In the genomic region with DNA sequence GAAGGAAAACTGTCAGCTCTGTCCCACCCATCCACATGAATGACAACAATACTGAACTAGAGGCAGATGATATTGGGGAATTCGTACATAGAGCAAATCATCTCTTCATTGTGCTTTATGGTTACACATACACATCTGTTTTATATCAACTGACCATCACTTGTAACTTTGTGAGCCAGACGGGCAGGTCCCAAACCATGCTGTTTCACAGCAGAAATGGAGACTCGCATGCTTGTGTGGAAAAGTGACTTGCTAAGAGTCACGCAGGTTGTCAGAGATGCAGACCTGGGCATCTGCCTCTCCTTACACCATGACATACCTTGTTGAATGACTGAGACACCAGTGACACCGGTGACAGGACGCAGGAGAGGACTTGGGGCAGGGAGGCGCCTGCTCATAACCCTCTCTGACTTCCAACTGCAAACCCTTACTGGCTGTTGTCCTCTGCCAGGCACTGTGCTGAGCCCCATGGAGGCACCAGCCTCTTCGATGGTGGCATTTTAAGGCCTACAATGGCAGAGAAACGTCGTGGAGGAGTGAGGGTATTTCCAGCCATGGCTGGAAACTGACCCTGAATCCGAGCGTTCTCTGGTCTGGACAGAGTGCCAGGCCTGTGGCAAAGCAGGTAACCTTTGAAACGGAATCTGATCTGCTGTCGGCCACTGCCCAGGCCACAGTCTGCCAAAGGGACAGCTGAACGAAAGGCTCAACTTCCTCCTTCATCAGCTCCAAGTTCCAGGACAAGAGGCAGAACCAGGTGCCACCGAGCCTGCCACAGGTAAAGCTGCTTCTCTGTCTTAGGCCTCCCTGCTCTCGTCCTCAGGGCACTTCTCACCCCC, we compare ENCODE assay signal across 17 cellular contexts. TPM values are rescaled to one million over a fixed set of nuclear protein-coding genes. Genes with fewer than 3 reads are reported as not detected.
DNase-seq lines count a peak whose midpoint lies in the region; ATAC-seq, FAIRE-seq and TF ChIP-seq lines count a peak whose summit lies in the region.
"Had no signal": no experiment of that assay in that cellular context is flagged by ENCODE, and none has a peak within 500 bp of the region (broad histone marks: within the 10 kb centered on the region; RNA-seq: fewer than 3 reads in every experiment).

No MANE protein-coding gene starts in this region.

- TF ChIP-seq EP300 in HepG2 (IDR thresholded peaks at IDR 0.05; ENCODE audit: low read depth in 2 of 2, low read length in 2 of 2) (no peak), HepG2 (CRISPR knock-in tag; IDR thresholded peaks at IDR 0.05; ENCODE audit: borderline replicate concordance) (no peak)

- CTCF ChIA-PET in MCF 10A (lab: Yijun Ruan, JAX) = interaction anchor here (0.6 to 1.1 kb wide), 3 partner anchors 13 to 144 kb away, joined by 3 to 4 read pairs (median 4); no protein-coding TSS in a partner anchor
- CTCF ChIA-PET in HepG2 (lab: Yijun Ruan, JAX; ENCODE audit: low intra/inter-chr PET ratio, low total read pairs) = no interaction called here
- CTCF ChIA-PET in A673 (lab: Charles Lee) = no interaction called here

- no peak for FAIRE-seq in HepG2 (lab: Jason Lieb, UNC)
- FAIRE-seq in small intestine (lab: Jason Lieb, UNC) = no peak
- FAIRE-seq: astrocyte, kidney had no signal

- no peak for TF ChIP-seq RAD21 in HepG2 (CRISPR knock-in tag; IDR thresholded peaks at IDR 0.05)

- peaks cover 9% of the 10 kb centered on the region for H3K4me1 ChIP-seq in GM23248 (ENCODE audit: insufficient read depth)
- H3K4me1 ChIP-seq in HepG2 (ENCODE audit: insufficient read depth, low read length) = peaks cover 100% of the 10 kb centered on the region
- peaks cover 7 to 23% of the 10 kb centered on the region in 2 donors for H3K4me1 ChIP-seq in small intestine (ENCODE audit: control insufficient read depth in 2 of 2, insufficient read depth in 1 of 2, low read depth in 1 of 2, low read length in 1 of 2)
- H3K4me1 ChIP-seq in A673 (ENCODE audit: insufficient read depth, low read length, poor library complexity, severe bottlenecking) = peaks cover 15% of the 10 kb centered on the region
- peaks cover 8% of the 10 kb centered on the region for H3K4me1 ChIP-seq in HAP-1
- H3K4me1 ChIP-seq: prostate gland had no signal

- peaks cover 38% of the 10 kb centered on the region for H3K4me1 Mint-ChIP-seq in MCF 10A (ENCODE audit: insufficient read depth, unreplicated experiment)
- H3K4me1 Mint-ChIP-seq: activated naive CD4-positive, alpha-beta T cell treated with anti-CD3 and anti-CD28 coated beads, Interleukin-2, amount 10 ng/mL, durations not matched to agents 7 days and 5 days had no signal

- H3K9ac ChIP-seq in GM23248 = no peak overlapping the region
- H3K9ac ChIP-seq in HepG2 (ENCODE audit: insufficient read depth, low read depth, low read length) = peak overlapping the region; percentile 28

- H3K9me3 ChIP-seq in GM23248 (ENCODE audit: low read depth) (no peaks in the 10 kb centered on the region), HepG2 (ENCODE audit: low read length) (no peaks in the 10 kb centered on the region), small intestine (ENCODE audit: control insufficient read depth, low read depth) (no peaks in the 10 kb centered on the region), A673 (ENCODE audit: low read depth, low read length, poor library complexity, severe bottlenecking) (no peaks in the 10 kb centered on the region), HAP-1 (no peaks in the 10 kb centered on the region)
- H3K9me3 ChIP-seq: prostate gland had no signal

- in situ Hi-C loops in GM23248 (cut with MboI) (no loop called here), HepG2 (cut with HindIII; ENCODE audit: extremely low pct_ligation_motif_present, low pct_unique_long_range_greater_than_20kb) (loop anchor here (5.0 kb wide), 1 partner anchor 34 kb away; no protein-coding TSS in a partner anchor), HAP-1 (cut with MboI; ENCODE audit: low sequenced_read_pairs) (no loop called here)

- H3K36me3 ChIP-seq in GM23248 (ENCODE audit: low read depth) (no peaks in the 10 kb centered on the region), HepG2 (replicated peaks in 1 of 2; ENCODE audit: control insufficient read depth in 1 of 2, insufficient read depth in 2 of 2, low read length in 2 of 2) (no peaks in the 10 kb centered on the region), small intestine (ENCODE audit: control insufficient read depth in 2 of 2, insufficient read depth in 2 of 2, low read length in 2 of 2) (no peaks in the 10 kb centered on the region), A673 (ENCODE audit: insufficient read depth, low read length, poor library complexity, severe bottlenecking) (no peaks in the 10 kb centered on the region), HAP-1 (replicated peaks) (no peaks in the 10 kb centered on the region)
- H3K36me3 ChIP-seq: prostate gland had no signal

- BruUV-seq in MCF 10A (replicated peaks; lab: Mats Ljungman, UMichigan) (no TSS peak), HepG2 (replicated peaks; lab: Mats Ljungman, UMichigan) (no TSS peak), A673 (replicated peaks; lab: Mats Ljungman, UMichigan) (no TSS peak)

- 89% methylated on average over 17 of the region's 17 CpGs for WGBS in GM23248 (ENCODE audit: low coverage in 1 of 2, low lambda C conversion rate in 2 of 2, missing lambda C conversion rate in 2 of 2), 2 experiments
- WGBS in HepG2 (ENCODE audit: low lambda C conversion rate) = 51% methylated on average over 16 of the region's 17 CpGs
- WGBS in small intestine, 3 donors = 55 to 80% (median 59%) methylated on average over 17 of the region's 17 CpGs

- H3K27ac ChIP-seq in GM23248 (no peak overlapping the region), HepG2 (ENCODE audit: extremely low read length, insufficient read depth, low read length) (peak overlapping the region; percentile 58), small intestine (ENCODE audit: low read depth in 1 of 2, low read length in 1 of 2) (peak overlapping the region; percentile 38 to 94), A673 (ENCODE audit: low read depth, low read length, poor library complexity, severe bottlenecking) (no peak overlapping the region)
- H3K27ac ChIP-seq: prostate gland had no signal

- peak; percentile 8 for ATAC-seq in HepG2
- ATAC-seq: activated T-cell treated with anti-CD3 and anti-CD28 coated beads, Interleukin-2, amount 50 U/mL, for 4 hours; effector memory CD8-positive, alpha-beta T cell had no signal

- H3K4me2 ChIP-seq in GM23248 (ENCODE audit: unreplicated experiment) = no peak overlapping the region
- peak overlapping the region; percentile 56 for H3K4me2 ChIP-seq in HepG2 (ENCODE audit: low read depth, low read length)

- POLR2A ChIA-PET in MCF 10A (lab: Yijun Ruan, JAX) = interaction anchor here (7.0 kb wide), 1 partner anchor 28 kb away, joined by 147 read pairs; the partner anchor contains the start of gene ROCK2
- POLR2A ChIA-PET in HepG2 (lab: Yijun Ruan, JAX) = interaction anchor here (1.3 to 7.0 kb wide), 3 partner anchors 16 to 27 kb away, joined by 3 to 166 read pairs (median 4); partner anchors contain the start of gene ROCK2
- POLR2A ChIA-PET in A673 (lab: Charles Lee; ENCODE audit: low non-redundant PET) = no interaction called here

- H3K27me3 Mint-ChIP-seq in MCF 10A (ENCODE audit: insufficient read depth, unreplicated experiment) = no peaks in the 10 kb centered on the region

- no peak overlapping the region for H3K4me3 Mint-ChIP-seq in MCF 10A (ENCODE audit: unreplicated experiment)
- H3K4me3 Mint-ChIP-seq: activated naive CD4-positive, alpha-beta T cell treated with anti-CD3 and anti-CD28 coated beads, Interleukin-2, amount 10 ng/mL, durations not matched to agents 7 days and 5 days; activated T-cell treated with anti-CD3 and anti-CD28 coated beads, Interleukin-2, amount 50 U/mL, for 4 hours; effector memory CD8-positive, alpha-beta T cell had no signal

- H2AFZ ChIP-seq in GM23248 (no peak overlapping the region), HepG2 (ENCODE audit: low read length) (no peak overlapping the region)

- H3K27me3 ChIP-seq in GM23248 (replicated peaks; ENCODE audit: insufficient read depth) = no peaks in the 10 kb centered on the region
- H3K27me3 ChIP-seq in HepG2 (ENCODE audit: control insufficient read depth in 1 of 2, insufficient read depth in 2 of 2, low read length in 2 of 2) = no peaks in the 10 kb centered on the region
- H3K27me3 ChIP-seq in small intestine (ENCODE audit: control insufficient read depth in 2 of 2, insufficient read depth in 2 of 2, low read length in 2 of 2) = no peaks in the 10 kb centered on the region
- H3K27me3 ChIP-seq in A673 (replicated peaks; ENCODE audit: insufficient read depth, low read depth, low read length, poor library complexity) = no peaks in the 10 kb centered on the region
- H3K27me3 ChIP-seq in HAP-1 (ENCODE audit: low read depth) = no peaks in the 10 kb centered on the region

- H3F3A ChIP-seq in GM23248 (ENCODE audit: insufficient read depth) = peaks cover 14% of the 10 kb centered on the region

- H3K9me2 ChIP-seq in GM23248 (ENCODE audit: insufficient read depth) = no peaks in the 10 kb centered on the region

- no peak for TF ChIP-seq POLR2A in HepG2 (IDR thresholded peaks at IDR 0.05; ENCODE audit: insufficient read depth in 1 of 2, low read depth in 2 of 2, low read length in 2 of 2)

- no peaks in the 10 kb centered on the region for H4K20me1 ChIP-seq in GM23248 (ENCODE audit: insufficient read depth)
- no peaks in the 10 kb centered on the region for H4K20me1 ChIP-seq in HepG2 (ENCODE audit: insufficient read depth, low read length)

- no peak overlapping the region for H3K4me3 ChIP-seq in GM23248
- peak overlapping the region in 1 of 3 experiments; percentile 8; a peak in 1 of 6 replicates for H3K4me3 ChIP-seq in HepG2 (replicated peaks in 1 of 3; ENCODE audit: insufficient read depth in 1 of 3, low read depth in 2 of 3, low read length in 3 of 3)
- peak overlapping the region in 1 of 2 donors; percentile 24 for H3K4me3 ChIP-seq in small intestine (ENCODE audit: low read depth in 1 of 2, low read length in 2 of 2)
- no peak overlapping the region for H3K4me3 ChIP-seq in A673 (ENCODE audit: low read depth, low read length, poor library complexity, severe bottlenecking)
- H3K4me3 ChIP-seq in HAP-1 = no peak overlapping the region
- H3K4me3 ChIP-seq: prostate gland had no signal

- DNase-seq in GM23248 (peak; percentile 8), MCF 10A (ENCODE audit: unreplicated experiment) (no peak), HepG2 (ENCODE audit: low spot score) (no peak), small intestine (peak; percentile 68), A673 (ENCODE audit: low spot score) (no peak), HAP-1 (ENCODE audit: low spot score in 2 of 2) (no peak), OCI-M1 (lab: John Stamatoyannopoulos, UW) (no peak)
- DNase-seq: activated CD4-positive, CD25-positive, alpha-beta regulatory T cell; activated naive CD4-positive, alpha-beta T cell treated with anti-CD3 and anti-CD28 coated beads, Interleukin-2, amount 10 ng/mL, durations not matched to agents 7 days and 5 days; activated T-cell treated with anti-CD3 and anti-CD28 coated beads, Interleukin-2, amount 50 U/mL, for 4 hours; cerebellar nuclear complex; effector memory CD8-positive, alpha-beta T cell; kidney; NCI-H2171 treated with DMSO at 0.1 percent for 48 hours; stimulated activated CD8-positive, alpha-beta memory T cell treated with anti-CD3 and anti-CD28 coated beads, Interleukin-4, amount 100 ng/mL, for 48 hours had no signal

- TF ChIP-seq CTCF in MCF 10A (IDR thresholded peaks at IDR 0.05; ENCODE audit: unreplicated experiment) (no peak), HepG2 (CRISPR knock-in tag; IDR thresholded peaks at IDR 0.05) (no peak), A673 (conservative IDR thresholded peaks at IDR 0.05; ENCODE audit: low read depth, low read length) (no peak)

- H3K27ac Mint-ChIP-seq in MCF 10A (ENCODE audit: low read depth, unreplicated experiment) = peak overlapping the region; percentile 68
- H3K27ac Mint-ChIP-seq: activated naive CD4-positive, alpha-beta T cell treated with anti-CD3 and anti-CD28 coated beads, Interleukin-2, amount 10 ng/mL, durations not matched to agents 7 days and 5 days; effector memory CD8-positive, alpha-beta T cell had no signal

- intact Hi-C loops in MCF 10A (cut with micrococcal nuclease) (no loop called here), HepG2 (cut with micrococcal nuclease; ENCODE audit: unreplicated experiment) (no loop called here), A673 (cut with micrococcal nuclease; ENCODE audit: unreplicated experiment) (no loop called here)

- H3K36me3 Mint-ChIP-seq in MCF 10A (ENCODE audit: insufficient read depth, unreplicated experiment) = no peaks in the 10 kb centered on the region
- H3K36me3 Mint-ChIP-seq: activated naive CD4-positive, alpha-beta T cell treated with anti-CD3 and anti-CD28 coated beads, Interleukin-2, amount 10 ng/mL, durations not matched to agents 7 days and 5 days had no signal

- H3K9me3 Mint-ChIP-seq in MCF 10A (ENCODE audit: unreplicated experiment) = no peaks in the 10 kb centered on the region
- H3K9me3 Mint-ChIP-seq: activated naive CD4-positive, alpha-beta T cell treated with anti-CD3 and anti-CD28 coated beads, Interleukin-2, amount 10 ng/mL, durations not matched to agents 7 days and 5 days; activated T-cell treated with anti-CD3 and anti-CD28 coated beads, Interleukin-2, amount 50 U/mL, for 4 hours; effector memory CD8-positive, alpha-beta T cell had no signal

- H3K79me2 ChIP-seq in GM23248 (ENCODE audit: insufficient read depth) (no peaks in the 10 kb centered on the region), HepG2 (ENCODE audit: insufficient read depth, low read length) (no peaks in the 10 kb centered on the region)

RNA-seq across cellular contexts. Expression of gene ROCK2, which starts 26.9 kb away (rescaled TPM):
- 38.3 and 40.0 TPM in 2 replicates for total RNA-seq in GM23248 (2014; rRNA removed; shearing (Covaris generic))
- polyA plus RNA-seq in GM23248 (2016; fragmentation: Nextera tagmentation; extraction: Ambion mirVana) (12.3 and 19.9 TPM in 2 replicates), HepG2 (2011; rRNA removed) (31.9 and 38.1 TPM in 2 replicates), small intestine (10 to 100 TPM; 12.0 to 17.7 (median 14.3) TPM)
- total RNA-seq in MCF 10A (2022) (40.0 and 40.7 TPM in 2 replicates), HepG2 (2016; rRNA removed; fragmentation: Illumina TruSeq; extraction: Trizol) (119 and 174 TPM in 2 replicates), A673 (2021) (46.2 and 49.4 TPM in 2 replicates)
- 13.0 and 13.5 TPM in 2 replicates for total RNA-seq in HepG2 (2016; cell fraction: cytosol; rRNA removed; fragmentation: Illumina TruSeq; extraction: Trizol; ENCODE audit: low read depth)
- 112 and 164 TPM in 2 replicates for total RNA-seq in HepG2 (2016; cell fraction: insoluble cytoplasmic fraction; rRNA removed; fragmentation: Illumina TruSeq; extraction: Trizol)
- total RNA-seq in HepG2 (2016; cell fraction: membrane; rRNA removed; fragmentation: Illumina TruSeq; extraction: Trizol) = 35.2 and 39.5 TPM in 2 replicates
- total RNA-seq in HepG2 (2016; cell fraction: nucleus; rRNA removed; fragmentation: Illumina TruSeq; extraction: Trizol) = 134 and 149 TPM in 2 replicates
- polyA plus RNA-seq in HepG2 (2011; cell fraction: cytosol; rRNA removed) = 14.6 and 24.9 TPM in 2 replicates
- 19.3 and 29.4 TPM in 2 replicates for polyA plus RNA-seq in HepG2 (2011; cell fraction: nucleus; rRNA removed)
- 62.4 and 98.0 TPM in 2 replicates for polyA plus RNA-seq in HepG2 (2012)
- polyA plus RNA-seq in HepG2 (2016; cell fraction: cytosol; fragmentation: Illumina TruSeq; extraction: Trizol; ENCODE audit: low read depth) = 1.6 and 1.8 TPM in 2 replicates
- polyA plus RNA-seq in HepG2 (2016; cell fraction: insoluble cytoplasmic fraction; fragmentation: Illumina TruSeq; extraction: Trizol; ENCODE audit: low read depth) = 87.7 and 90.4 TPM in 2 replicates
- polyA plus RNA-seq in HepG2 (2016; cell fraction: membrane; fragmentation: Illumina TruSeq; extraction: Trizol; ENCODE audit: low read depth) = 6.9 and 8.4 TPM in 2 replicates
- polyA plus RNA-seq in HepG2 (2016; cell fraction: nucleus; fragmentation: Illumina TruSeq; extraction: Trizol; ENCODE audit: insufficient read depth, low read depth) = 77.5 and 87.9 TPM in 2 replicates
- 17.3 and 25.8 TPM in 2 replicates for polyA minus RNA-seq in HepG2 (2011; rRNA and poly(A)+ RNA removed; ENCODE audit: low replicate concordance)
- polyA minus RNA-seq in HepG2 (2011; cell fraction: cytosol; rRNA and poly(A)+ RNA removed) = 82.6 and 95.3 TPM in 2 replicates
- 275 and 284 TPM in 2 replicates for polyA minus RNA-seq in HepG2 (2011; cell fraction: nucleus; rRNA and poly(A)+ RNA removed)

Comparison
In these comparisons a context has a peak if more than half of its experiments do, and no peak if none do; other contexts are left out.
1. DNase-seq: peak in GM23248 (single experiment) and small intestine (single experiment); none in MCF 10A (single experiment), HepG2 (single experiment), A673 (single experiment), HAP-1 (0 of 2) and OCI-M1 (single experiment).
2. H3K27ac ChIP-seq: peak in HepG2 (single experiment) and small intestine (2 of 2); none in GM23248 (single experiment) and A673 (single experiment).